20 cellular contexts compared by ENCODE assay signal in genomic region chr11:111349191-111349695, GRCh38. TPM values are rescaled to one million over a fixed set of nuclear protein-coding genes. Genes with fewer than 3 reads are reported as not detected.
"Had no signal": no experiment of that assay in that cellular context is flagged by ENCODE, and none has a peak within 500 bp of the region (broad histone marks: within the 10 kb centered on the region; RNA-seq: fewer than 3 reads in every experiment).

No MANE protein-coding gene starts in this region.

- DNase-seq: activated CD4-positive, alpha-beta memory T cell treated with anti-CD3 and anti-CD28 coated beads for 36 hours; activated CD4-positive, alpha-beta T cell treated with anti-CD3 and anti-CD28 coated beads for 4 hours; activated T-cell treated with anti-CD3 and anti-CD28 coated beads for 4 hours; amniotic stem cell; effector memory CD4-positive, alpha-beta T cell; heart left ventricle; kidney; retina; spleen; stimulated activated naive CD8-positive, alpha-beta T cell treated with anti-CD3 and anti-CD28 coated beads, Interleukin-15, Interleukin-2, amounts not matched to agents 100 U/mL and 50 U/mL, for 24 hours; substantia nigra; tibial artery had no signal

- H3K4me3 ChIP-seq: cardiac muscle cell, esophagus muscularis mucosa, gastroesophageal sphincter, heart left ventricle, lung, spleen, tibial artery had no signal

- H3K27me3 ChIP-seq: cardiac muscle cell, esophagus muscularis mucosa, gastroesophageal sphincter, spleen, tibial artery had no signal

- H3K4me1 ChIP-seq: spleen had no signal

- FAIRE-seq: endothelial cell of umbilical vein had no signal

- H3K9me3 ChIP-seq: esophagus muscularis mucosa, gastroesophageal sphincter, heart left ventricle, spleen, tibial artery had no signal

- H3K27ac ChIP-seq: cardiac muscle cell, esophagus muscularis mucosa, gastroesophageal sphincter, heart left ventricle, spleen, tibial artery had no signal

- H3K36me3 ChIP-seq: cardiac muscle cell, esophagus muscularis mucosa, gastroesophageal sphincter, heart left ventricle, tibial artery had no signal

- ATAC-seq: gastroesophageal sphincter; heart left ventricle; left lobe of liver; stimulated activated naive CD8-positive, alpha-beta T cell treated with anti-CD3 and anti-CD28 coated beads, Interleukin-15, Interleukin-2, amounts not matched to agents 100 U/mL and 50 U/mL, for 24 hours had no signal

RNA-seq across cellular contexts. Expression of gene POU2AF1, which starts 29.8 kb away (rescaled TPM):
- total RNA-seq: cardiac muscle cell, chondrocyte, endothelial cell of umbilical vein, neural crest cell had no signal
- polyA plus RNA-seq: cardiac muscle cell, endothelial cell of umbilical vein had no signal

RNA-seq across cellular contexts. Expression of gene POU2AF3, which starts 50.9 kb away (rescaled TPM):
- total RNA-seq: activated CD4-positive, alpha-beta memory T cell treated with anti-CD3 and anti-CD28 coated beads for 36 hours; chondrocyte; endothelial cell of umbilical vein had no signal
- polyA plus RNA-seq: endothelial cell of umbilical vein had no signal
